ENCODE assay signal across 20 cellular contexts in the genomic region with DNA sequence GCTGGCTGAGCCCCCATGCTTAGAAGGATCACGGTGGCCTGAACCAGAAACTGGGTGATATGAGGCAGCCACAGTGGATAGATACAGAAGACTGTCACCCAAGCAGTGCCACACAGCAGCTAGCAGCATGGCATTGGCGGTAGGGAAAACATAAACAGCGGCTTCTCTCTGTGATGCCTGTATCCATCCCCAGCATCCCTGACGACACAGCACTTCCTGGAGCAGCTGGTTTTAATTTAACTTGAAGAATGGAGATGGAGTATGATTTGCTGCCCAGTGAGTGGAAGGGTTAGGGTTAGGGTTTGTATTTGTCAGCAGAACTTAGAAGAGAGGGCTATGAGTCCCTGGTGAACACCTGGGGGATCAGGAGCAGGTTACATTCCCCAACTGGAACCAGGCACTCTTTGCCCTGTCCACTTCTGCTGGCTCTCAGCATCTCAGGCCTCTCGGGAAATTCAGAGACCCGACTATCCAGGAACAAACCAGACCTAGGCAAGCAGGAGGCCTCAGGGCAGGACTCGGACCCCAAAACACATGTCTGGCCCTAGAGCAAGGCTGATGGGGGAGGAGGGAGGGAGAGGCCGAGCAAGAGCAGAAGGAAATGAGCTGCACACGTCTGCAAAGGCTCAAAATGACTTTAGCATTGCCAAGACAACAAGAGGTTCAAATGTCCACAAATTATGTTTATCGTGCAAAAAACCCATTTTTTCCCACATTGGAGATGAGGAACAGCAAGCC. TPM values are rescaled to one million over a fixed set of nuclear protein-coding genes. Genes with fewer than 3 reads are reported as not detected.
"Had no signal": no experiment of that assay in that cellular context is flagged by ENCODE, and none has a peak within 500 bp of the region (broad histone marks: within the 10 kb centered on the region; RNA-seq: fewer than 3 reads in every experiment).

No MANE protein-coding gene starts in this region.

- FAIRE-seq: colon, islet of Langerhans, TTC549 had no signal

- H2AFZ ChIP-seq: hepatocyte had no signal

- H3K27ac ChIP-seq: epithelial cell of prostate, hepatocyte had no signal

- ATAC-seq: left cardiac atrium; natural killer cell treated with Interleukin-12 subunit alpha and Interleukin-12 subunit beta and Interleukin-15 and Interleukin-18, amount 100 ng/mL, for 72 hours had no signal

- H3K4me3 Mint-ChIP-seq: activated naive CD8-positive, alpha-beta T cell; endodermal cell; mesothelial cell of epicardium; natural killer cell treated with Interleukin-12 subunit alpha and Interleukin-12 subunit beta and Interleukin-15 and Interleukin-18, amount 100 ng/mL, for 72 hours; T-helper 2 cell treated with Interferon-gamma antibody and Interleukin-4, amounts not matched to agents 5 μg/mL and 100 μg/mL, for 36 hours had no signal

- H3K27ac Mint-ChIP-seq: activated naive CD8-positive, alpha-beta T cell; endodermal cell; mesothelial cell of epicardium; natural killer cell treated with Interleukin-12 subunit alpha and Interleukin-12 subunit beta and Interleukin-15 and Interleukin-18, amount 100 ng/mL, for 72 hours; T-helper 2 cell treated with Interferon-gamma antibody and Interleukin-4, amounts not matched to agents 5 μg/mL and 100 μg/mL, for 36 hours had no signal

- DNase-seq: activated CD4-positive, alpha-beta T cell treated with anti-CD3 and anti-CD28 coated beads, Interleukin-2, amount 50 U/mL, for 4 hours; activated gamma-delta T cell; amniotic stem cell; endodermal cell; left cardiac atrium; occipital lobe; retina; stimulated activated CD4-positive, alpha-beta T cell treated with anti-CD3 and anti-CD28 coated beads, Interleukin-1b, Interleukin-23, amount 100 ng/mL, for 48 hours; stimulated activated CD8-positive, alpha-beta memory T cell treated with anti-CD3 and anti-CD28 coated beads, Interleukin-4, amount 100 ng/mL, for 48 hours; stimulated activated naive CD4-positive, alpha-beta T cell had no signal

- H3K36me3 Mint-ChIP-seq: activated naive CD8-positive, alpha-beta T cell; mesothelial cell of epicardium; natural killer cell treated with Interleukin-12 subunit alpha and Interleukin-12 subunit beta and Interleukin-15 and Interleukin-18, amount 100 ng/mL, for 72 hours had no signal

- H3K4me2 ChIP-seq: hepatocyte had no signal

- H3K9me3 Mint-ChIP-seq: endodermal cell; mesothelial cell of epicardium; natural killer cell treated with Interleukin-12 subunit alpha and Interleukin-12 subunit beta and Interleukin-15 and Interleukin-18, amount 100 ng/mL, for 72 hours; T-helper 2 cell treated with Interferon-gamma antibody and Interleukin-4, amounts not matched to agents 5 μg/mL and 100 μg/mL, for 36 hours had no signal

- H3K79me2 ChIP-seq: hepatocyte had no signal

- H3K4me3 ChIP-seq: hepatocyte, lung had no signal

RNA-seq across cellular contexts. Expression of a gene that starts 6.4 kb away (rescaled TPM):
- total RNA-seq: endodermal cell; mesothelial cell of epicardium; natural killer cell treated with Interleukin-12 subunit alpha and Interleukin-12 subunit beta and Interleukin-15 and Interleukin-18, amount 100 ng/mL, for 72 hours had no signal
